Comparison of ENCODE assay signal across 29 cellular contexts in genomic region chr1:10051656-10052055, GRCh38. TPM values are rescaled to one million over a fixed set of nuclear protein-coding genes. Genes with fewer than 3 reads are reported as not detected.
"Had no signal": no experiment of that assay in that cellular context is flagged by ENCODE, and none has a peak within 500 bp of the region (broad histone marks: within the 10 kb centered on the region; RNA-seq: fewer than 3 reads in every experiment).

No MANE protein-coding gene starts in this region.

- H3K9me3 ChIP-seq: esophagus muscularis mucosa, right atrium auricular region, spleen, tibial nerve had no signal

- ATAC-seq: activated CD4-positive, CD25-positive, alpha-beta regulatory T cell treated with anti-CD3 and anti-CD28 coated beads, Interleukin-2, amount 50 U/mL, for 24 hours; activated naive CD8-positive, alpha-beta T cell treated with anti-CD3 and anti-CD28 coated beads, Interleukin-2, amount 50 U/mL, for 24 hours; naive thymus-derived CD4-positive, alpha-beta T cell had no signal

- H3K9me3 Mint-ChIP-seq: activated CD4-positive, alpha-beta memory T cell treated with anti-CD3 and anti-CD28 coated beads for 36 hours; activated naive CD4-positive, alpha-beta T cell treated with anti-CD3 and anti-CD28 coated beads, Interleukin-2, amount 50 U/mL, for 24 hours; activated naive CD8-positive, alpha-beta T cell treated with anti-CD3 and anti-CD28 coated beads, Interleukin-2, amount 50 U/mL, for 24 hours; activated T-cell treated with anti-CD3 and anti-CD28 coated beads, Interleukin-2, amount 50 U/mL, for 24 hours; naive thymus-derived CD4-positive, alpha-beta T cell; neural crest cell; T-helper 1 cell treated with Interleukin-12 subunit alpha and Interleukin-12 subunit beta and Interleukin-4 antibody, amounts not matched to agents 30 μg/mL and 1 μg/mL, for 36 hours had no signal

- H3K27me3 Mint-ChIP-seq: activated CD4-positive, alpha-beta memory T cell treated with anti-CD3 and anti-CD28 coated beads for 36 hours; activated naive CD4-positive, alpha-beta T cell treated with anti-CD3 and anti-CD28 coated beads, Interleukin-2, amount 50 U/mL, for 24 hours; activated naive CD8-positive, alpha-beta T cell treated with anti-CD3 and anti-CD28 coated beads, Interleukin-2, amount 50 U/mL, for 24 hours; activated T-cell treated with anti-CD3 and anti-CD28 coated beads, Interleukin-2, amount 50 U/mL, for 24 hours; naive thymus-derived CD4-positive, alpha-beta T cell had no signal

- H3K4me3 Mint-ChIP-seq: activated CD4-positive, alpha-beta memory T cell treated with anti-CD3 and anti-CD28 coated beads for 36 hours; activated naive CD4-positive, alpha-beta T cell treated with anti-CD3 and anti-CD28 coated beads, Interleukin-2, amount 50 U/mL, for 24 hours; activated naive CD8-positive, alpha-beta T cell treated with anti-CD3 and anti-CD28 coated beads, Interleukin-2, amount 50 U/mL, for 24 hours; activated T-cell treated with anti-CD3 and anti-CD28 coated beads, Interleukin-2, amount 50 U/mL, for 24 hours; naive thymus-derived CD4-positive, alpha-beta T cell; neural crest cell; T-helper 1 cell treated with Interleukin-12 subunit alpha and Interleukin-12 subunit beta and Interleukin-4 antibody, amounts not matched to agents 30 μg/mL and 1 μg/mL, for 36 hours had no signal

- H3K27ac ChIP-seq: esophagus muscularis mucosa, hepatocyte, parathyroid adenoma, right atrium auricular region, spleen, tibial nerve, WERI-Rb-1 had no signal

- H3K27me3 ChIP-seq: esophagus muscularis mucosa, hepatocyte, right atrium auricular region, spleen, tibial nerve had no signal

- H3K36me3 ChIP-seq: right atrium auricular region had no signal

- H3K4me3 ChIP-seq: esophagus muscularis mucosa, hepatocyte, right atrium auricular region, spleen, tibial nerve had no signal

- H3K4me2 ChIP-seq: hepatocyte had no signal

- H3K4me1 ChIP-seq: parathyroid adenoma had no signal

- H3K9ac ChIP-seq: parathyroid adenoma had no signal

- DNase-seq: activated CD4-positive, alpha-beta memory T cell treated with anti-CD3 and anti-CD28 coated beads for 36 hours; activated CD4-positive, alpha-beta T cell treated with anti-CD3 and anti-CD28 coated beads for 48 hours; activated CD8-positive, alpha-beta memory T cell treated with anti-CD3 and anti-CD28 coated beads, Interleukin-2, amount 50 U/mL, for 48 hours; activated gamma-delta T cell; activated naive CD8-positive, alpha-beta T cell treated with anti-CD3 and anti-CD28 coated beads, Interleukin-2, amount 50 U/mL, for 24 hours; activated T-cell treated with anti-CD3 and anti-CD28 coated beads, Interleukin-2, amount 50 U/mL, for 24 hours; amygdala; caudate nucleus; foreskin melanocyte; glutamatergic neuron; islet precursor cell; mammary epithelial cell; naive thymus-derived CD4-positive, alpha-beta T cell; nucleus accumbens; spleen; stimulated activated naive CD4-positive, alpha-beta T cell; T-helper 9 cell; WERI-Rb-1 had no signal

- H3K27ac Mint-ChIP-seq: activated CD4-positive, alpha-beta memory T cell treated with anti-CD3 and anti-CD28 coated beads for 36 hours; activated naive CD4-positive, alpha-beta T cell treated with anti-CD3 and anti-CD28 coated beads, Interleukin-2, amount 50 U/mL, for 24 hours; activated naive CD8-positive, alpha-beta T cell treated with anti-CD3 and anti-CD28 coated beads, Interleukin-2, amount 50 U/mL, for 24 hours; activated T-cell treated with anti-CD3 and anti-CD28 coated beads, Interleukin-2, amount 50 U/mL, for 24 hours; naive thymus-derived CD4-positive, alpha-beta T cell; T-helper 1 cell treated with Interleukin-12 subunit alpha and Interleukin-12 subunit beta and Interleukin-4 antibody, amounts not matched to agents 30 μg/mL and 1 μg/mL, for 36 hours had no signal

- H2AFZ ChIP-seq: hepatocyte, parathyroid adenoma had no signal

RNA-seq across cellular contexts. Expression of gene RBP7, which starts 54.6 kb away (rescaled TPM):
- total RNA-seq: activated CD4-positive, alpha-beta memory T cell treated with anti-CD3 and anti-CD28 coated beads for 36 hours; activated CD8-positive, alpha-beta memory T cell treated with anti-CD3 and anti-CD28 coated beads for 36 hours; neural crest cell; temporal lobe had no signal
- polyA plus RNA-seq: naive thymus-derived CD4-positive, alpha-beta T cell had no signal
